ENCODE assay signal across 8 cellular contexts in the genomic region with DNA sequence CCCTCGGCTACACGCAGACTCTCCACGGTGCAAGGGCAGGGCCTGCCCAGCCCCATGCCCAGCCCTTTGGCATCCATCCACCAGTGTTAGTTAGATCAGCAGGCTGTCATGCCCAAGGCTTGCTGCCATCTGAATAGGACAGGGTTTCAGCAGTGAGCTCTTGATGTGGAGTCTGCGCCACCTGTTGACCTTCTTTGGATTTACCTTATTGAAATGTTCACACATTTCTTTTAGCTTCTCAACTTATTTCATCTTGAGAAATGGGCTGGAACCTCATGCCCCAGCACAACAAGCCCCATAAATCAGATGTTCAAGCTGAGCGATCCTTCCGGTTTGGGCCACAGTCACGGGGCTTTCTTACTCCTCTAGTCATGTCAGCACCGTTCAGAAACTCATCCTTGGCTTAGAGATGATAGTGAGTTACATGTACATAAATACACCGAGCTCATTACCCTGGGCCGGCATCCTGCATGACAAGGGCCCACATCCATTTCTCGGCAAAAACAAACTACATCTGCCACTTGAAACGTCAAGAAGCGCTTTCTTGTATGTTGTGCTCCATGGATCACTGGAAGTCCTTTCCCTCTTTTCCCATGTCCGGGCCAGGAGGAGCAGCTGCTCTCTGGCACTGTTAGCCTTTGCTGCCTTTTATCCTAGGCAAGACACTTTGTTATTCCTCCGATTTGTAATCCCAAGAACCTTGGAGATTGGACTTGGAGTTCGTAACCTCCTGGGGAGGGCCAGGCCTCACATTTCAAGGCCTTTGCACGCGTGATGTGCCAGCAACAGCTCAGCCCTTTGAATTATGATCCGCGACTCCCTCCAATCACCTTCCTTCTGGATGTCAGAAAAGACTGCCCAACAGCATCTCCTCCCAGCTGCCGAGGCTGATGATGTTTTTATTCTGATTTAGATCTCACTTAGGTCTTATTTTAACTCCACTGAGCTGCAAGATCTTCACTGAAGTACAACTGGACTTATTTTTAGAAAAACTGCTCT.
A peak's percentile ranks its signal among the peaks of the same experiment; 100 is the strongest.
DNase-seq lines count a peak whose midpoint lies in the region; ATAC-seq and TF ChIP-seq lines count a peak whose summit lies in the region.

No MANE protein-coding gene starts in this region.

- WGBS in upper lobe of left lung, 2 donors: 56 to 68% methylated on average over 21 of the region's 21 CpGs

- no peak overlapping the region for H3K27ac ChIP-seq in upper lobe of left lung

- TF ChIP-seq CTCF in GM20000 (IDR thresholded peaks at IDR 0.05; ENCODE audit: extremely low read depth, missing control alignments): peak; percentile 15
- peak; percentile 31 to 48 for TF ChIP-seq CTCF in brain (conservative IDR thresholded peaks at IDR 0.05)
- peak; percentile 11 to 52 (median 27) for TF ChIP-seq CTCF in upper lobe of left lung (IDR thresholded peaks at IDR 0.05)

- peaks cover 48% of the 10 kb centered on the region for H3K4me1 Mint-ChIP-seq in brain

- H3K4me3 ChIP-seq in upper lobe of left lung: no peak overlapping the region

- peaks cover 19% of the 10 kb centered on the region for H3K36me3 Mint-ChIP-seq in brain

- no peak for TF ChIP-seq EP300 in upper lobe of left lung (IDR thresholded peaks at IDR 0.05)

- peaks cover 5 to 26% (median 13%) of the 10 kb centered on the region in 4 donors for H3K4me1 ChIP-seq in upper lobe of left lung

- H3K9me3 Mint-ChIP-seq in brain: peaks cover 10 to 38% (median 28%) of the 10 kb centered on the region in 5 experiments

- H3K27me3 ChIP-seq in upper lobe of left lung: no peaks in the 10 kb centered on the region

- H3K4me3 Mint-ChIP-seq in brain: peak overlapping the region in 3 of 5 experiments; percentile 2 to 34 (median 34)

- peak overlapping the region; percentile 33 to 86 (median 80) for H3K27ac Mint-ChIP-seq in brain

- no peaks in the 10 kb centered on the region for H3K9me3 ChIP-seq in upper lobe of left lung

- peaks cover 6% of the 10 kb centered on the region for H3K27me3 Mint-ChIP-seq in brain

- ATAC-seq in upper lobe of left lung (ENCODE audit: low FRiP score in 2 of 2): peak; percentile 29 to 43
- ATAC-seq in HG02588 (IDR thresholded peaks at IDR 0.05; ENCODE audit: unreplicated experiment): no peak
- no peak for ATAC-seq in GM18511 (IDR thresholded peaks at IDR 0.05; ENCODE audit: unreplicated experiment)

- no peak for TF ChIP-seq POLR2A in upper lobe of left lung (IDR thresholded peaks at IDR 0.05)

- DNase-seq in CD1c-positive myeloid dendritic cell (ENCODE audit: extremely low spot score) (peak; percentile 31), GM20000 (ENCODE audit: low spot score) (peak; percentile 66), NCI-H345 treated with DMSO at 0.1 percent for 48 hours (lab: John Stamatoyannopoulos, UW; ENCODE audit: unreplicated experiment) (peak; percentile 71), kidney glomerular epithelial cell (lab: John Stamatoyannopoulos, UW) (peak; percentile 71), upper lobe of left lung (peak in 1 of 2 donors; percentile 58)

- H3K36me3 ChIP-seq in upper lobe of left lung: no peaks in the 10 kb centered on the region

Comparison
In these comparisons a context has a peak if more than half of its experiments do, and no peak if none do; other contexts are left out.
1. ATAC-seq: peak in upper lobe of left lung (2 of 2); none in HG02588 (single experiment) and GM18511 (single experiment).
2. Peak in every context shown above with its lines, with median percentiles within 50 percentile points of each other: CTCF ChIP-seq.